ENCODE assay signal across 9 cellular contexts in the genomic region with DNA sequence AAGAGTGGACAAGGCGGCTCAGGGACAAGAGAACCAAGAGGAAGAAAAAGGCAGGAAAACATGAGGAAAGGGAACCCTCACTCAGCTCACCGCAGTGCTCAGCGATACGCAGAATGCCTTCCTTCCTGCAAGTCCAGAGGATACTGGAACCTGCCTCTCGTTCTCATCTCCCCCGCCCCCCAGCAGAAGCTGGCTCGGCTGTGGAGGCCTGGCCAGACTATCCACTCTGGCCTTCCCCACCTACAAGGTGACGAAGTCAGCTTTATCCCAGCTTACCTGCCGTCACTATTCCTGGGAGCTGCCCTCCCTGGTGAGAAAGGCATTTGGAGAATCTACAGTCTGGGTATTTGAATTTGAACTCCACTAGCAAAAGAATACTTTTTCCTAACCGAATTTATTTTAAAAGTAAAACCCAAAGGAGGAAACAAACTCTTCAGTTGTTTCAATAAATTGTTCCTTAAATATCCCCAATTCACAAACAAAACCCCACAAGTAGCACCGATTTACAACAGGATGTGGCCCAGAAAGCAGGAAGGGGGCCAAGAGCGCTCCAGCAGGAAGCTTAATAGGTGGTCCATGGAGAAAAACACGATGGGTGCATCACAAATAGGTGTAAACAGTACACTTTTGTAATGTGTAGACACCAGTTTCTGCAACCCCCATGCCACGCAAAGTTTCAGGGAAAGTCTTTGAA. TPM values are rescaled to one million over a fixed set of nuclear protein-coding genes. Genes with fewer than 3 reads are reported as not detected.
DNase-seq lines count a peak whose midpoint lies in the region; ATAC-seq and TF ChIP-seq lines count a peak whose summit lies in the region.
"Had no signal": no experiment of that assay in that cellular context is flagged by ENCODE, and none has a peak within 500 bp of the region (broad histone marks: within the 10 kb centered on the region; RNA-seq: fewer than 3 reads in every experiment).

No MANE protein-coding gene starts in this region.

- WGBS in right cardiac atrium: 46% methylated on average over 14 of the region's 14 CpGs

- H3K27me3 Mint-ChIP-seq in activated CD8-positive, alpha-beta T cell treated with anti-CD3 and anti-CD28 coated beads for 36 hours: no peaks in the 10 kb centered on the region

- POLR2A ChIA-PET in activated CD8-positive, alpha-beta T cell treated with anti-CD3 and anti-CD28 coated beads for 36 hours (lab: Charles Lee): interaction anchor here (0.7 to 17.8 kb wide), 5 partner anchors 8 to 83 kb away, joined by 3 to 243 read pairs (median 3); partner anchors contain the start of gene GID8

- peaks cover under 1% of the 10 kb centered on the region for H3K4me1 ChIP-seq in right cardiac atrium (ENCODE audit: control insufficient read depth, insufficient read depth, low read length)

- peak overlapping the region; percentile 43 for H3K27ac Mint-ChIP-seq in activated CD8-positive, alpha-beta T cell treated with anti-CD3 and anti-CD28 coated beads for 36 hours

- TF ChIP-seq CTCF in GM12865 (IDR thresholded peaks at IDR 0.05; ENCODE audit: insufficient read depth, low read depth, low read length, missing control alignments): no peak
- TF ChIP-seq CTCF in activated CD8-positive, alpha-beta T cell treated with anti-CD3 and anti-CD28 coated beads for 36 hours (IDR thresholded peaks at IDR 0.05): no peak

- CTCF ChIA-PET in activated CD8-positive, alpha-beta T cell treated with anti-CD3 and anti-CD28 coated beads for 36 hours (lab: Charles Lee): interaction anchor here (0.7 to 3.1 kb wide), 7 partner anchors 9 to 49 kb away, joined by 3 to 15 read pairs (median 6); no protein-coding TSS in a partner anchor

- H3K9me3 ChIP-seq in right cardiac atrium (ENCODE audit: control insufficient read depth, low read length): no peaks in the 10 kb centered on the region

- peaks cover 63% of the 10 kb centered on the region for H3K4me1 Mint-ChIP-seq in activated CD8-positive, alpha-beta T cell treated with anti-CD3 and anti-CD28 coated beads for 36 hours (ENCODE audit: low read depth)

- H3K27ac ChIP-seq in right cardiac atrium (ENCODE audit: low read length): peak overlapping the region; percentile 91

- H3K4me3 ChIP-seq in GM12865 (ENCODE audit: low read depth, low read length) (peak overlapping the region; percentile 61), right cardiac atrium (ENCODE audit: low read length) (peak overlapping the region; percentile 85), skeletal muscle cell (ENCODE audit: low read depth, low read length) (peak overlapping the region; percentile 45)

- H3K9me3 Mint-ChIP-seq in activated CD8-positive, alpha-beta T cell treated with anti-CD3 and anti-CD28 coated beads for 36 hours: no peaks in the 10 kb centered on the region

- intact Hi-C loops in activated CD8-positive, alpha-beta T cell treated with anti-CD3 and anti-CD28 coated beads for 36 hours (cut with micrococcal nuclease): no loop called here
- intact Hi-C loops in right cardiac atrium (cut with DNase I): no loop called here

- DNase-seq in GM12865 (ENCODE audit: low read depth) (peak; percentile 33), right cardiac atrium (no peak), skeletal muscle cell (ENCODE audit: low read depth) (no peak), NCI-H1105 (lab: John Stamatoyannopoulos, UW) (no peak)
- no peak for DNase-seq in activated CD8-positive, alpha-beta T cell treated with anti-CD3 and anti-CD28 coated beads for 36 hours
- DNase-seq in stimulated activated CD4-positive, alpha-beta T cell treated with anti-CD3 and anti-CD28 coated beads, Interleukin-4, amount 100 ng/mL, for 24 hours: no peak

- H3K4me3 Mint-ChIP-seq in activated CD8-positive, alpha-beta T cell treated with anti-CD3 and anti-CD28 coated beads for 36 hours: peak overlapping the region; percentile 88

- no peak for ATAC-seq in activated CD8-positive, alpha-beta T cell treated with anti-CD3 and anti-CD28 coated beads for 36 hours
- no peak for ATAC-seq in right cardiac atrium
- no peak for ATAC-seq in GM19467 (IDR thresholded peaks at IDR 0.05; ENCODE audit: unreplicated experiment)
- no peak for ATAC-seq in HG03469 (IDR thresholded peaks at IDR 0.05; ENCODE audit: unreplicated experiment)

- no peaks in the 10 kb centered on the region for H3K27me3 ChIP-seq in right cardiac atrium (ENCODE audit: control insufficient read depth, insufficient read depth)

- H3K36me3 Mint-ChIP-seq in activated CD8-positive, alpha-beta T cell treated with anti-CD3 and anti-CD28 coated beads for 36 hours (ENCODE audit: low read depth): peaks cover 33% of the 10 kb centered on the region

RNA-seq across cellular contexts. Expression of gene DIDO1, which starts 2.1 kb away (rescaled TPM):
- 10 to 100 TPM; 45.9 to 47.4 TPM for total RNA-seq in activated CD8-positive, alpha-beta T cell treated with anti-CD3 and anti-CD28 coated beads for 36 hours
- total RNA-seq in right cardiac atrium: 10 to 100 TPM; 38.1 to 42.5 (median 40.0) TPM
- polyA plus RNA-seq in right cardiac atrium: 23.3 TPM

RNA-seq across cellular contexts. Expression of gene GID8, which starts 9.6 kb away (rescaled TPM):
- total RNA-seq in activated CD8-positive, alpha-beta T cell treated with anti-CD3 and anti-CD28 coated beads for 36 hours: 10 to 100 TPM; 39.2 to 42.2 TPM
- total RNA-seq in right cardiac atrium: 10 to 100 TPM; 19.0 to 22.1 (median 20.0) TPM
- polyA plus RNA-seq in right cardiac atrium: 8.9 TPM

RNA-seq across cellular contexts. Expression of gene SLC17A9, which starts 24.1 kb away (rescaled TPM):
- total RNA-seq in activated CD8-positive, alpha-beta T cell treated with anti-CD3 and anti-CD28 coated beads for 36 hours: 10 to 100 TPM; 78.5 to 78.7 TPM
- total RNA-seq in right cardiac atrium: 1 to 10 TPM; 1.5 to 4.8 (median 2.2) TPM
- 3.1 TPM for polyA plus RNA-seq in right cardiac atrium
- total RNA-seq: myocyte had no signal

Comparison
In these comparisons a context has a peak if more than half of its experiments do, and no peak if none do; other contexts are left out.
1. RNA of gene SLC17A9, which starts 24.1 kb away (total RNA-seq): 78.5 to 78.7 TPM in activated CD8-positive, alpha-beta T cell treated with anti-CD3 and anti-CD28 coated beads for 36 hours; 1.5 to 4.8 TPM in right cardiac atrium; every median in the first group is over 10 times any median in the second.
2. Peak in every context shown above with its lines, with median percentiles within 50 percentile points of each other: H3K4me3 ChIP-seq.